Comparison of ENCODE assay signal across 8 cellular contexts in genomic region chr5:151612689-151613427, GRCh38. TPM values are rescaled to one million over a fixed set of nuclear protein-coding genes. Genes with fewer than 3 reads are reported as not detected.
A peak's percentile ranks its signal among the peaks of the same experiment; 100 is the strongest.
DNase-seq lines count a peak whose midpoint lies in the region; ATAC-seq and TF ChIP-seq lines count a peak whose summit lies in the region.

No MANE protein-coding gene starts in this region.

- H3K4me3 ChIP-seq in GM06990 (replicated peaks; ENCODE audit: low read depth, low read length) (no peak overlapping the region), choroid plexus epithelial cell (ENCODE audit: low read depth, low read length) (no peak overlapping the region), lower leg skin (ENCODE audit: low read depth, poor library complexity, severe bottlenecking) (no peak overlapping the region)

- peak; percentile 94 for ATAC-seq in GM21786 (IDR thresholded peaks at IDR 0.05; ENCODE audit: unreplicated experiment)
- ATAC-seq in Right ventricle myocardium superior (ENCODE audit: poor library complexity), result no peak

- DNase-seq in GM06990 (ENCODE audit: extremely low read depth, insufficient read length) (peak; percentile 37), NCI-H510A treated with DMSO at 0.1 percent for 48 hours (lab: John Stamatoyannopoulos, UW) (peak; percentile 38), choroid plexus epithelial cell (ENCODE audit: low read depth) (peak; percentile 13), lower leg skin (ENCODE audit: low spot score in 2 of 2) (no peak), Right ventricle myocardium superior (no peak), GF-D8 (lab: John Stamatoyannopoulos, UW) (no peak)
- DNase-seq in stimulated activated CD4-positive, alpha-beta T cell treated with anti-CD3 and anti-CD28 coated beads, TNF-alpha, amount 100 ng/mL, for 4 hours (ENCODE audit: low read depth in 3 of 3), result peak; percentile 15 to 38 (median 18)

- no peaks in the 10 kb centered on the region for H3K36me3 ChIP-seq in GM06990 (ENCODE audit: control insufficient read depth, insufficient read depth, low read length)

- 33 to 51% methylated on average over 8 of the region's 8 CpGs for WGBS in lower leg skin, 2 donors

- intact Hi-C loops in lower leg skin (cut with DNase I; ENCODE audit: low total_unique reads), result no loop called here
- intact Hi-C loops in Right ventricle myocardium superior (cut with DNase I), result no loop called here

- H3K27me3 ChIP-seq in GM06990 (replicated peaks; ENCODE audit: control insufficient read depth, insufficient read depth, low read length), result no peaks in the 10 kb centered on the region; the same call in 1 of the 2 replicates

- TF ChIP-seq CTCF in GM06990 (IDR thresholded peaks at IDR 0.05; ENCODE audit: insufficient read depth, low read length, poor library complexity, severe bottlenecking), result no peak
- no peak for TF ChIP-seq CTCF in choroid plexus epithelial cell (conservative IDR thresholded peaks at IDR 0.05; ENCODE audit: low read depth, low read length)
- no peak for TF ChIP-seq CTCF in lower leg skin (IDR thresholded peaks at IDR 0.05)

- no peak for TF ChIP-seq POLR2A in lower leg skin (IDR thresholded peaks at IDR 0.05)

RNA-seq across cellular contexts. Expression of gene FAT2, which starts 21.7 kb away (rescaled TPM):
- 100 to 1,000 TPM in 3 of 4 donors, 10 to 100 TPM in 1; 82.9 to 123 (median 106) TPM for total RNA-seq in lower leg skin
- total RNA-seq in Right ventricle myocardium superior, result not detected

Comparison
In these comparisons a context has a peak if more than half of its experiments do, and no peak if none do; other contexts are left out.
1. DNase-seq: peak in GM06990 (single experiment), NCI-H510A treated with DMSO at 0.1 percent for 48 hours (single experiment), choroid plexus epithelial cell (single experiment) and stimulated activated CD4-positive, alpha-beta T cell treated with anti-CD3 and anti-CD28 coated beads, TNF-alpha, amount 100 ng/mL, for 4 hours (3 of 3); none in lower leg skin (0 of 2), Right ventricle myocardium superior (single experiment) and GF-D8 (single experiment).
2. RNA of gene FAT2, which starts 21.7 kb away (total RNA-seq): 82.9 to 123 TPM in lower leg skin; not detected in Right ventricle myocardium superior (single experiment); every median in the first group is over 10 times any median in the second.